In the genomic region with DNA sequence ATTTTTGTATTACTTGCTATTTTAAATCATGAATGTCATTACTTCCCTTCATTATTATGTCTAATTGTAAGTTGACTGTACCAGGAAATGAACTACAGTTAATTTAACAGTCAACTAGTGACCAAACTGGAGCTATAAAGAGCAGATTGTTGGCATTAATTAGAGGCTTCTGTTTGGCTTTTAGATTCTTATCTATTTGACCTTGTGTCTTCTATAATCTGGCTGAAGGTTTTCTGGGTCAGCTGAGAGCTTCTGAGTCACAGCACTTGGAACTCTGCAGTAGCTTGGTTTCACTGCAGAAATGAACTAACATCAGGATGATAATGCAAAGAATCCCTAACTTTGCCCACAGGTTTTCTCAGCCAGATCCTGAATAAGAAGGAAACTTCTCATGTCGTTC, we compare ENCODE assay signal across 1 cellular context.
TF ChIP-seq lines count a peak whose summit lies in the region.

No MANE protein-coding gene starts in this region.

TF ChIP-seq in WTC11, 78 proteins besides CTCF, POLR2A, EP300 and RAD21 (continued from another document):
- TF ChIP-seq, protein P1, sequence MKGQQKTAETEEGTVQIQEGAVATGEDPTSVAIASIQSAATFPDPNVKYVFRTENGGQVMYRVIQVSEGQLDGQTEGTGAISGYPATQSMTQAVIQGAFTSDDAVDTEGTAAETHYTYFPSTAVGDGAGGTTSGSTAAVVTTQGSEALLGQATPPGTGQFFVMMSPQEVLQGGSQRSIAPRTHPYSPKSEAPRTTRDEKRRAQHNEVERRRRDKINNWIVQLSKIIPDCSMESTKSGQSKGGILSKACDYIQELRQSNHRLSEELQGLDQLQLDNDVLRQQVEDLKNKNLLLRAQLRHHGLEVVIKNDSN (CRISPR knock-in tag; IDR thresholded peaks at IDR 0.05): no peak
- TF ChIP-seq ATF6 (CRISPR knock-in tag; IDR thresholded peaks at IDR 0.05): no peak
